Comparison of ENCODE assay signal across 10 cellular contexts in the genomic region with DNA sequence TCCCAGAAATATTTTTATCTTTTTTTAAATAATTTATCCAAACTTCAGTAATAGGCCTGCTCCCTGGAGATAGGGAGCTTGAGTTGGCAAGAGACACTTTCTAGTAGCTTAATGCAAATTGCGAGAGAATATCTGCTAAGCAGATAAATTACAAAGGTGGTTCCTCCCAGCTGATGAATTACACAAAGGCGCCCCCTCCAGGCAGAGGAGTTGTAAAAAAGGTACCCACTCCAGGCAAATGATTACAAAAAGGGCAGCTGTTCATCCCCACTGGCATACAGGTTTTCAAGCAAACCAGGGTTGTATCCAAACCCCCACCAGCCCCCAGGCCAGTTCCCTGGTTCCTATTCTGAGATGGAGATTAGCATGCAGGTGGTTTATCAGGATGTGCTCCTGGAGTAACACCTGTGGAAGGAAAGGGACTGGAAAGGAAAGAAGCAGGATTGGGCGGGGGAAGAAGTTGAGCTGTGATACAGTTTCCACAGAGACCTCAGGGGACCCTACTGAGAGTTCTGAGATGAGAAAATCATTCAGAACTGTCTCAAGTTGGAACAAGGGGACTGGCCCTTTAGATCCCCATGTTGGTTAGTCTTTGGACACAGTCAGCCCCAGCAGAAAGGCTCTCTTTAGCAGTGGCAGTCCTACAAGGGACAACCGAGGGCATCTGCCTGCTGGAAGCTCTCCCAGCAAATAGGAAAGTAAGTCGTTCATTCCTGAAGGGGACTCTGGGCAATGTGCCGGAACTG. TPM values are rescaled to one million over a fixed set of nuclear protein-coding genes. Genes with fewer than 3 reads are reported as not detected.
DNase-seq lines count a peak whose midpoint lies in the region; ATAC-seq and TF ChIP-seq lines count a peak whose summit lies in the region.
"Had no signal": no experiment of that assay in that cellular context is flagged by ENCODE, and none has a peak within 500 bp of the region (broad histone marks: within the 10 kb centered on the region; RNA-seq: fewer than 3 reads in every experiment).

No MANE protein-coding gene starts in this region.

- H3K9ac ChIP-seq in PC-3 (ENCODE audit: low read length) = no peak overlapping the region

- H4K20me1 ChIP-seq in PC-3 (ENCODE audit: low read length) = no peaks in the 10 kb centered on the region

- H2AFZ ChIP-seq in PC-3 (ENCODE audit: low read length) = 0 out of 2 replicates have a peak overlapping the region, but pooled peaks have one; percentile 22

- H3K9me3 ChIP-seq in AG04450 (ENCODE audit: control insufficient read depth, insufficient read depth, low read length) (no peaks in the 10 kb centered on the region), PC-3 (ENCODE audit: low read length) (no peaks in the 10 kb centered on the region)
- H3K9me3 ChIP-seq: mucosa of descending colon, thoracic aorta had no signal

- no peaks in the 10 kb centered on the region for H3K79me2 ChIP-seq in PC-3 (ENCODE audit: low read length)

- POLR2A ChIA-PET in AG04450 (lab: Yijun Ruan, JAX) = no interaction called here
- POLR2A ChIA-PET in PC-3 (lab: Charles Lee; ENCODE audit: unreplicated experiment) = no interaction called here

- TF ChIP-seq CTCF in AG04450 (IDR thresholded peaks at IDR 0.05; ENCODE audit: low read depth, low read length) = peak; percentile 39
- peak; percentile 32 for TF ChIP-seq CTCF in GM12865 (IDR thresholded peaks at IDR 0.05; ENCODE audit: insufficient read depth, low read depth, low read length, missing control alignments)
- TF ChIP-seq CTCF in PC-3 (conservative IDR thresholded peaks at IDR 0.05; ENCODE audit: low read depth, low read length) = peak; percentile 35; the same call in 1 of the 2 replicates
- peak; percentile 53 for TF ChIP-seq CTCF in foreskin keratinocyte (conservative IDR thresholded peaks at IDR 0.05)

- H3K4me2 ChIP-seq in PC-3 (ENCODE audit: low read length) = no peak overlapping the region

- H3K27me3 ChIP-seq in AG04450 (ENCODE audit: control insufficient read depth, insufficient read depth, low read length) = peaks cover 27% of the 10 kb centered on the region
- H3K27me3 ChIP-seq in PC-3 (ENCODE audit: low read length) = no peaks in the 10 kb centered on the region
- peaks cover 9% of the 10 kb centered on the region for H3K27me3 ChIP-seq in foreskin keratinocyte

- H3K36me3 ChIP-seq in PC-3 (ENCODE audit: low read depth, low read length) = no peaks in the 10 kb centered on the region
- H3K36me3 ChIP-seq: thoracic aorta had no signal

- H3K4me3 ChIP-seq in AG04450 (ENCODE audit: low read depth, low read length) (no peak overlapping the region), GM12865 (ENCODE audit: low read depth, low read length) (no peak overlapping the region), PC-3 (ENCODE audit: low read length) (no peak overlapping the region)
- H3K4me3 ChIP-seq: mucosa of descending colon, thoracic aorta had no signal

- ATAC-seq in PC-3 (no peak), foreskin keratinocyte (no peak), GM19035 (IDR thresholded peaks at IDR 0.05; ENCODE audit: unreplicated experiment) (no peak)
- ATAC-seq: mucosa of descending colon had no signal

- CTCF ChIA-PET in AG04450 (lab: Charles Lee) (interaction anchor here (0.7 to 2.6 kb wide), 6 partner anchors 16 to 716 kb away, joined by 3 to 21 read pairs (median 7); no protein-coding TSS in a partner anchor), PC-3 (lab: Charles Lee) (interaction anchor here (1.6 kb wide), 1 partner anchor 16 kb away, joined by 7 read pairs; no protein-coding TSS in a partner anchor)

- H3K4me1 ChIP-seq in PC-3 (ENCODE audit: insufficient read depth, low read length) (no peaks in the 10 kb centered on the region), foreskin keratinocyte (no peaks in the 10 kb centered on the region)

- BruUV-seq in PC-3 (replicated peaks; lab: Mats Ljungman, UMichigan) = no TSS peak

- no peaks in the 10 kb centered on the region for H3F3A ChIP-seq in PC-3 (ENCODE audit: low read length, unreplicated experiment)

- intact Hi-C loops in PC-3 (cut with micrococcal nuclease) = no loop called here

- no peaks in the 10 kb centered on the region for H3K9me2 ChIP-seq in PC-3 (replicated peaks; ENCODE audit: low read length)

- no peak overlapping the region for H3K27ac ChIP-seq in AG04450 (ENCODE audit: low read depth, low read length)
- no peak overlapping the region for H3K27ac ChIP-seq in PC-3 (ENCODE audit: low read length)
- no peak overlapping the region for H3K27ac ChIP-seq in foreskin keratinocyte
- H3K27ac ChIP-seq: thoracic aorta had no signal

- DNase-seq in AG04450 (ENCODE audit: low read depth, low spot score) = no peak
- DNase-seq in GM12865 (ENCODE audit: low read depth) = peak; percentile 25
- peak; percentile 3 for DNase-seq in PC-3
- DNase-seq in foreskin keratinocyte = no peak
- no peak for DNase-seq in foreskin melanocyte
- DNase-seq in GF-D8 (lab: John Stamatoyannopoulos, UW) = no peak
- no peak for DNase-seq in HuH-7.5 (ENCODE audit: low spot score)

RNA-seq across cellular contexts. Expression of gene ESM1, which starts 25.5 kb away (rescaled TPM):
- polyA plus RNA-seq in AG04450 (2011; rRNA removed) (0.27 and 0.35 TPM in 2 replicates), foreskin keratinocyte (1.8 and 7.0 TPM in 2 replicates)
- 0.48 and 0.69 TPM in 2 replicates for polyA minus RNA-seq in AG04450 (2011; rRNA and poly(A)+ RNA removed)
- total RNA-seq in PC-3 (2014; rRNA removed) (21.0 and 27.8 TPM in 2 replicates), foreskin keratinocyte (3.8 and 18.1 TPM in 2 replicates)
- total RNA-seq: mucosa of descending colon had no signal

Comparison
In these comparisons a context has a peak if more than half of its experiments do, and no peak if none do; other contexts are left out.
1. DNase-seq: peak in GM12865 (single experiment) and PC-3 (single experiment); none in AG04450 (single experiment), foreskin keratinocyte (0 of 2), foreskin melanocyte (single experiment), GF-D8 (single experiment) and HuH-7.5 (single experiment).
2. Peak in every context shown above with its lines, with median percentiles within 50 percentile points of each other: CTCF ChIP-seq.